In the genomic region with DNA sequence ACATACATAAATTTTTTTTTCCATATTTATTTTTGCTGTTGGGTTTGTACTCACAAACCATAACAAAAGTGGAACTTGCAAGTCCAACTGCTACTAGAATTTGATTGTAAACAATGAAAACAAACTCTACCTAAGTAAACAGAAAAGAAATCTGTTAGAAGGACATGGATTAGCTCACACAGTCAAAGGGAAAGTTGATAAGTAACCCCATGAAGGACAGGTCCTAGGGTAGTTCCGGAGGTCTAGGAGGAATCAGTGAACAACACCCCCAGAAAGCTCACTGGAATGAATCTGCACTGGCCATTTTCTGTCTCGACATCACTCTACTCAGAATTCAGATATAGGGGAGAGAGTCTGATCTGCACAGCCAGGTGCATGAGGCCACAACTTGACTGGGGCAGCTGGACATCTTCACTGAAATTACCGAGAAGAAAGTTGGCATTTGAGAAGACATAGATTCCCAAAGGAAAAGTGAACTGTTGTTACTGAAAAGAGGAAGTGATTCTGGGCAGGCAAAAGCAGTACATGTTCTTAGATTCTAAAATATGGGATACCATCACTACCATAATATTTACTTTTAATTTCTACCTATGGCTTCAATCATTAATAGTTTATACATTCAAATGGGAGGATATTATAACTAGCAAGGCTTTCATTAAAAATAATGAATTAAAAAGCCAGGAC, we compare ENCODE assay signal across 1 cellular context.
TF ChIP-seq lines count a peak whose summit lies in the region.

No MANE protein-coding gene starts in this region.

TF ChIP-seq in HepG2, 621 proteins besides CTCF, POLR2A, EP300 and RAD21 (continued from another document and continues in another):
- TF ChIP-seq, protein P1, sequence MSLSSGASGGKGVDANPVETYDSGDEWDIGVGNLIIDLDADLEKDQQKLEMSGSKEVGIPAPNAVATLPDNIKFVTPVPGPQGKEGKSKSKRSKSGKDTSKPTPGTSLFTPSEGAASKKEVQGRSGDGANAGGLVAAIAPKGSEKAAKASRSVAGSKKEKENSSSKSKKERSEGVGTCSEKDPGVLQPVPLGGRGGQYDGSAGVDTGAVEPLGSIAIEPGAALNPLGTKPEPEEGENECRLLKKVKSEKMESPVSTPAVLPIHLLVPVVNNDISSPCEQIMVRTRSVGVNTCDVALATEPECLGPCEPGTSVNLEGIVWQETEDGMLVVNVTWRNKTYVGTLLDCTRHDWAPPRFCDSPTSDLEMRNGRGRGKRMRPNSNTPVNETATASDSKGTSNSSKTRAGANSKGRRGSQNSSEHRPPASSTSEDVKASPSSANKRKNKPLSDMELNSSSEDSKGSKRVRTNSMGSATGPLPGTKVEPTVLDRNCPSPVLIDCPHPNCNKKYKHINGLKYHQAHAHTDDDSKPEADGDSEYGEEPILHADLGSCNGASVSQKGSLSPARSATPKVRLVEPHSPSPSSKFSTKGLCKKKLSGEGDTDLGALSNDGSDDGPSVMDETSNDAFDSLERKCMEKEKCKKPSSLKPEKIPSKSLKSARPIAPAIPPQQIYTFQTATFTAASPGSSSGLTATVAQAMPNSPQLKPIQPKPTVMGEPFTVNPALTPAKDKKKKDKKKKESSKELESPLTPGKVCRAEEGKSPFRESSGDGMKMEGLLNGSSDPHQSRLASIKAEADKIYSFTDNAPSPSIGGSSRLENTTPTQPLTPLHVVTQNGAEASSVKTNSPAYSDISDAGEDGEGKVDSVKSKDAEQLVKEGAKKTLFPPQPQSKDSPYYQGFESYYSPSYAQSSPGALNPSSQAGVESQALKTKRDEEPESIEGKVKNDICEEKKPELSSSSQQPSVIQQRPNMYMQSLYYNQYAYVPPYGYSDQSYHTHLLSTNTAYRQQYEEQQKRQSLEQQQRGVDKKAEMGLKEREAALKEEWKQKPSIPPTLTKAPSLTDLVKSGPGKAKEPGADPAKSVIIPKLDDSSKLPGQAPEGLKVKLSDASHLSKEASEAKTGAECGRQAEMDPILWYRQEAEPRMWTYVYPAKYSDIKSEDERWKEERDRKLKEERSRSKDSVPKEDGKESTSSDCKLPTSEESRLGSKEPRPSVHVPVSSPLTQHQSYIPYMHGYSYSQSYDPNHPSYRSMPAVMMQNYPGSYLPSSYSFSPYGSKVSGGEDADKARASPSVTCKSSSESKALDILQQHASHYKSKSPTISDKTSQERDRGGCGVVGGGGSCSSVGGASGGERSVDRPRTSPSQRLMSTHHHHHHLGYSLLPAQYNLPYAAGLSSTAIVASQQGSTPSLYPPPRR (CRISPR knock-in tag; IDR thresholded peaks at IDR 0.05; ENCODE audit: borderline replicate concordance): peak; percentile 70; the same call in 1 of the 2 replicates
- TF ChIP-seq, protein P2, sequence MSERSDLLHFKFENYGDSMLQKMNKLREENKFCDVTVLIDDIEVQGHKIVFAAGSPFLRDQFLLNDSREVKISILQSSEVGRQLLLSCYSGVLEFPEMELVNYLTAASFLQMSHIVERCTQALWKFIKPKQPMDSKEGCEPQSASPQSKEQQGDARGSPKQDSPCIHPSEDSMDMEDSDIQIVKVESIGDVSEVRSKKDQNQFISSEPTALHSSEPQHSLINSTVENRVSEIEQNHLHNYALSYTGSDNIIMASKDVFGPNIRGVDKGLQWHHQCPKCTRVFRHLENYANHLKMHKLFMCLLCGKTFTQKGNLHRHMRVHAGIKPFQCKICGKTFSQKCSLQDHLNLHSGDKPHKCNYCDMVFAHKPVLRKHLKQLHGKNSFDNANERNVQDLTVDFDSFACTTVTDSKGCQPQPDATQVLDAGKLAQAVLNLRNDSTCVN (CRISPR knock-in tag; IDR thresholded peaks at IDR 0.05; ENCODE audit: borderline replicate concordance): no peak
- TF ChIP-seq, protein P3, sequence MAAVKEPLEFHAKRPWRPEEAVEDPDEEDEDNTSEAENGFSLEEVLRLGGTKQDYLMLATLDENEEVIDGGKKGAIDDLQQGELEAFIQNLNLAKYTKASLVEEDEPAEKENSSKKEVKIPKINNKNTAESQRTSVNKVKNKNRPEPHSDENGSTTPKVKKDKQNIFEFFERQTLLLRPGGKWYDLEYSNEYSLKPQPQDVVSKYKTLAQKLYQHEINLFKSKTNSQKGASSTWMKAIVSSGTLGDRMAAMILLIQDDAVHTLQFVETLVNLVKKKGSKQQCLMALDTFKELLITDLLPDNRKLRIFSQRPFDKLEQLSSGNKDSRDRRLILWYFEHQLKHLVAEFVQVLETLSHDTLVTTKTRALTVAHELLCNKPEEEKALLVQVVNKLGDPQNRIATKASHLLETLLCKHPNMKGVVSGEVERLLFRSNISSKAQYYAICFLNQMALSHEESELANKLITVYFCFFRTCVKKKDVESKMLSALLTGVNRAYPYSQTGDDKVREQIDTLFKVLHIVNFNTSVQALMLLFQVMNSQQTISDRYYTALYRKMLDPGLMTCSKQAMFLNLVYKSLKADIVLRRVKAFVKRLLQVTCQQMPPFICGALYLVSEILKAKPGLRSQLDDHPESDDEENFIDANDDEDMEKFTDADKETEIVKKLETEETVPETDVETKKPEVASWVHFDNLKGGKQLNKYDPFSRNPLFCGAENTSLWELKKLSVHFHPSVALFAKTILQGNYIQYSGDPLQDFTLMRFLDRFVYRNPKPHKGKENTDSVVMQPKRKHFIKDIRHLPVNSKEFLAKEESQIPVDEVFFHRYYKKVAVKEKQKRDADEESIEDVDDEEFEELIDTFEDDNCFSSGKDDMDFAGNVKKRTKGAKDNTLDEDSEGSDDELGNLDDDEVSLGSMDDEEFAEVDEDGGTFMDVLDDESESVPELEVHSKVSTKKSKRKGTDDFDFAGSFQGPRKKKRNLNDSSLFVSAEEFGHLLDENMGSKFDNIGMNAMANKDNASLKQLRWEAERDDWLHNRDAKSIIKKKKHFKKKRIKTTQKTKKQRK (IDR thresholded peaks at IDR 0.05; ENCODE audit: low read length): no peak
- TF ChIP-seq FOSL2 (CRISPR knock-in tag; IDR thresholded peaks at IDR 0.05) (0 out of 2 replicates have a peak, but pooled peaks have one; percentile 21), ZNF20 (CRISPR knock-in tag; IDR thresholded peaks at IDR 0.05) (no peak), ZNF776 (CRISPR knock-in tag; IDR thresholded peaks at IDR 0.05) (no peak), ZNF781 (CRISPR knock-in tag; IDR thresholded peaks at IDR 0.05; ENCODE audit: borderline replicate concordance, not compliant biosample characterization) (no peak), POLR2AphosphoS2 (IDR thresholded peaks at IDR 0.05; ENCODE audit: low read depth, low read length) (no peak), BHLHE40 (IDR thresholded peaks at IDR 0.05; ENCODE audit: low read length) (no peak), TBL1XR1 (IDR thresholded peaks at IDR 0.05; ENCODE audit: borderline replicate concordance, low read length, partially characterized antibody) (no peak), ZNF703 (CRISPR knock-in tag; IDR thresholded peaks at IDR 0.05; ENCODE audit: borderline replicate concordance) (no peak), HDAC6 (IDR thresholded peaks at IDR 0.05; ENCODE audit: low read depth, low read length) (no peak), FLYWCH1 (CRISPR knock-in tag; IDR thresholded peaks at IDR 0.05) (no peak), ZNF17 (CRISPR knock-in tag; IDR thresholded peaks at IDR 0.05) (no peak), ZNF260 (CRISPR knock-in tag; IDR thresholded peaks at IDR 0.05; ENCODE audit: borderline replicate concordance, low read depth) (no peak), DNMT1 (CRISPR knock-in tag; IDR thresholded peaks at IDR 0.05) (no peak), ZNF3 (CRISPR knock-in tag; IDR thresholded peaks at IDR 0.05) (peak; percentile 93), CBX2 (IDR thresholded peaks at IDR 0.05; ENCODE audit: low read depth, low read length) (no peak), CBX2 (CRISPR knock-in tag; IDR thresholded peaks at IDR 0.05; ENCODE audit: low read depth) (no peak), ZSCAN30 (CRISPR knock-in tag; IDR thresholded peaks at IDR 0.05) (no peak), DMAP1 (CRISPR knock-in tag; IDR thresholded peaks at IDR 0.05) (no peak), NFE2 (CRISPR knock-in tag; IDR thresholded peaks at IDR 0.05) (no peak), KDM4B (CRISPR knock-in tag; IDR thresholded peaks at IDR 0.05) (no peak), ZNF746 (CRISPR knock-in tag; IDR thresholded peaks at IDR 0.05) (no peak)
- TF ChIP-seq, protein P4, sequence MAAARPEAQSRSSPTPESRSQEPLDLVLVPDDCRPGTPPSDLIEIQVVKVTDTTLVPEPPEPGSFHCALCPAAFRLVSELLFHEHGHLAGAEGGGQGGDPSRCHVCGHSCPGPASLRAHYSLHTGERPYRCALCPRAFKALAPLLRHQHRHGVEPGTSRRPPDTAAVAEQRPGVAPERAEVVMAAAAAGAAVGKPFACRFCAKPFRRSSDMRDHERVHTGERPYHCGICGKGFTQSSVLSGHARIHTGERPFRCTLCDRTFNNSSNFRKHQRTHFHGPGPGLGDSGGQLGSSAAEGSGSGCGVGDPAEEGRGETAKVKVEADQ (CRISPR knock-in tag; IDR thresholded peaks at IDR 0.05; ENCODE audit: borderline replicate concordance): no peak
- TF ChIP-seq, protein P5, sequence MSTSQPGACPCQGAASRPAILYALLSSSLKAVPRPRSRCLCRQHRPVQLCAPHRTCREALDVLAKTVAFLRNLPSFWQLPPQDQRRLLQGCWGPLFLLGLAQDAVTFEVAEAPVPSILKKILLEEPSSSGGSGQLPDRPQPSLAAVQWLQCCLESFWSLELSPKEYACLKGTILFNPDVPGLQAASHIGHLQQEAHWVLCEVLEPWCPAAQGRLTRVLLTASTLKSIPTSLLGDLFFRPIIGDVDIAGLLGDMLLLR (CRISPR knock-in tag; IDR thresholded peaks at IDR 0.05): no peak
- TF ChIP-seq, protein P6, sequence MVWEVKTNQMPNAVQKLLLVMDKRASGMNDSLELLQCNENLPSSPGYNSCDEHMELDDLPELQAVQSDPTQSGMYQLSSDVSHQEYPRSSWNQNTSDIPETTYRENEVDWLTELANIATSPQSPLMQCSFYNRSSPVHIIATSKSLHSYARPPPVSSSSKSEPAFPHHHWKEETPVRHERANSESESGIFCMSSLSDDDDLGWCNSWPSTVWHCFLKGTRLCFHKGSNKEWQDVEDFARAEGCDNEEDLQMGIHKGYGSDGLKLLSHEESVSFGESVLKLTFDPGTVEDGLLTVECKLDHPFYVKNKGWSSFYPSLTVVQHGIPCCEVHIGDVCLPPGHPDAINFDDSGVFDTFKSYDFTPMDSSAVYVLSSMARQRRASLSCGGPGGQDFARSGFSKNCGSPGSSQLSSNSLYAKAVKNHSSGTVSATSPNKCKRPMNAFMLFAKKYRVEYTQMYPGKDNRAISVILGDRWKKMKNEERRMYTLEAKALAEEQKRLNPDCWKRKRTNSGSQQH (CRISPR knock-in tag; IDR thresholded peaks at IDR 0.05; ENCODE audit: low read depth): no peak; the same call in 1 of the 2 replicates
- TF ChIP-seq, protein P7, sequence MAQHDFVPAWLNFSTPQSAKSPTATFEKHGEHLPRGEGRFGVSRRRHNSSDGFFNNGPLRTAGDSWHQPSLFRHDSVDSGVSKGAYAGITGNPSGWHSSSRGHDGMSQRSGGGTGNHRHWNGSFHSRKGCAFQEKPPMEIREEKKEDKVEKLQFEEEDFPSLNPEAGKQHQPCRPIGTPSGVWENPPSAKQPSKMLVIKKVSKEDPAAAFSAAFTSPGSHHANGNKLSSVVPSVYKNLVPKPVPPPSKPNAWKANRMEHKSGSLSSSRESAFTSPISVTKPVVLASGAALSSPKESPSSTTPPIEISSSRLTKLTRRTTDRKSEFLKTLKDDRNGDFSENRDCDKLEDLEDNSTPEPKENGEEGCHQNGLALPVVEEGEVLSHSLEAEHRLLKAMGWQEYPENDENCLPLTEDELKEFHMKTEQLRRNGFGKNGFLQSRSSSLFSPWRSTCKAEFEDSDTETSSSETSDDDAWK (CRISPR knock-in tag; IDR thresholded peaks at IDR 0.05): no peak
- TF ChIP-seq, protein P8, sequence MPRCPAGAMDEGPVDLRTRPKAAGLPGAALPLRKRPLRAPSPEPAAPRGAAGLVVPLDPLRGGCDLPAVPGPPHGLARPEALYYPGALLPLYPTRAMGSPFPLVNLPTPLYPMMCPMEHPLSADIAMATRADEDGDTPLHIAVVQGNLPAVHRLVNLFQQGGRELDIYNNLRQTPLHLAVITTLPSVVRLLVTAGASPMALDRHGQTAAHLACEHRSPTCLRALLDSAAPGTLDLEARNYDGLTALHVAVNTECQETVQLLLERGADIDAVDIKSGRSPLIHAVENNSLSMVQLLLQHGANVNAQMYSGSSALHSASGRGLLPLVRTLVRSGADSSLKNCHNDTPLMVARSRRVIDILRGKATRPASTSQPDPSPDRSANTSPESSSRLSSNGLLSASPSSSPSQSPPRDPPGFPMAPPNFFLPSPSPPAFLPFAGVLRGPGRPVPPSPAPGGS (CRISPR knock-in tag; IDR thresholded peaks at IDR 0.05): no peak
- TF ChIP-seq, protein P9, sequence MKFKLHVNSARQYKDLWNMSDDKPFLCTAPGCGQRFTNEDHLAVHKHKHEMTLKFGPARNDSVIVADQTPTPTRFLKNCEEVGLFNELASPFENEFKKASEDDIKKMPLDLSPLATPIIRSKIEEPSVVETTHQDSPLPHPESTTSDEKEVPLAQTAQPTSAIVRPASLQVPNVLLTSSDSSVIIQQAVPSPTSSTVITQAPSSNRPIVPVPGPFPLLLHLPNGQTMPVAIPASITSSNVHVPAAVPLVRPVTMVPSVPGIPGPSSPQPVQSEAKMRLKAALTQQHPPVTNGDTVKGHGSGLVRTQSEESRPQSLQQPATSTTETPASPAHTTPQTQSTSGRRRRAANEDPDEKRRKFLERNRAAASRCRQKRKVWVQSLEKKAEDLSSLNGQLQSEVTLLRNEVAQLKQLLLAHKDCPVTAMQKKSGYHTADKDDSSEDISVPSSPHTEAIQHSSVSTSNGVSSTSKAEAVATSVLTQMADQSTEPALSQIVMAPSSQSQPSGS (CRISPR knock-in tag; IDR thresholded peaks at IDR 0.05): peak; percentile 29; the same call in 1 of the 2 replicates
